8 cellular contexts compared by ENCODE assay signal in genomic region chr17:17497065-17497844, GRCh38. TPM values are rescaled to one million over a fixed set of nuclear protein-coding genes. Genes with fewer than 3 reads are reported as not detected.
A peak's percentile ranks its signal among the peaks of the same experiment; 100 is the strongest.
DNase-seq lines count a peak whose midpoint lies in the region; ATAC-seq and TF ChIP-seq lines count a peak whose summit lies in the region.

No MANE protein-coding gene starts in this region.

- H3K4me2 ChIP-seq in trophoblast cell (ENCODE audit: low read length): peak overlapping the region; percentile 36

- intact Hi-C loops in CD14-positive monocyte (cut with micrococcal nuclease): loop anchor here (2.0 to 5.0 kb wide), 5 partner anchors 70 to 145 kb away; partner anchors contain the start of gene PEMT (in 1 of the 2)

- H3K4me1 ChIP-seq in trophoblast cell (ENCODE audit: control insufficient read depth in 1 of 2, insufficient read depth in 2 of 2, low read length in 2 of 2): peaks cover 10 to 19% of the 10 kb centered on the region in 2 experiments

- no peak overlapping the region for H2BK120ac ChIP-seq in trophoblast cell (ENCODE audit: insufficient read depth, low read length, poor library complexity)

- H3K36me3 ChIP-seq in trophoblast cell (ENCODE audit: control insufficient read depth in 1 of 2, insufficient read depth in 2 of 2, low read length in 2 of 2) (peaks cover 3 to 7% of the 10 kb centered on the region in 2 experiments), MG63 (no peaks in the 10 kb centered on the region)

- no peak overlapping the region for H4K8ac ChIP-seq in trophoblast cell (ENCODE audit: low read depth, low read length)

- TF ChIP-seq CTCF in CD14-positive monocyte (IDR thresholded peaks at IDR 0.05): peak; percentile 42

- H3K79me1 ChIP-seq in trophoblast cell (ENCODE audit: low read length): no peaks in the 10 kb centered on the region

- no peak for ATAC-seq in effector memory CD8-positive, alpha-beta T cell (replicated peaks)
- ATAC-seq in GM18873 (IDR thresholded peaks at IDR 0.05; ENCODE audit: low FRiP score, unreplicated experiment) (no peak), GM19023 (IDR thresholded peaks at IDR 0.05; ENCODE audit: unreplicated experiment) (no peak)

- H2AFZ ChIP-seq in trophoblast cell (ENCODE audit: insufficient read depth, low read length, poor library complexity): peak overlapping the region; percentile 8

- H3K4me1 Mint-ChIP-seq in CD14-positive monocyte: peaks cover 20% of the 10 kb centered on the region
- peaks cover 0 to 9% (median 6%) of the 10 kb centered on the region in 3 donors for H3K4me1 Mint-ChIP-seq in IgD-negative memory B cell
- H3K4me1 Mint-ChIP-seq in effector memory CD8-positive, alpha-beta T cell (ENCODE audit: low read depth in 2 of 2): peaks cover 7 to 14% of the 10 kb centered on the region in 2 donors

- peaks cover 20 to 23% of the 10 kb centered on the region in 2 donors for H3K36me3 Mint-ChIP-seq in CD14-positive monocyte
- no peaks in the 10 kb centered on the region for H3K36me3 Mint-ChIP-seq in IgD-negative memory B cell
- peaks cover 4% of the 10 kb centered on the region for H3K36me3 Mint-ChIP-seq in effector memory CD8-positive, alpha-beta T cell (ENCODE audit: insufficient read depth)

- no peak overlapping the region for H2BK12ac ChIP-seq in trophoblast cell (ENCODE audit: low read length)

- H3K9me3 ChIP-seq in trophoblast cell (ENCODE audit: insufficient read depth, low read depth, low read length) (peaks cover 2% of the 10 kb centered on the region), MG63 (no peaks in the 10 kb centered on the region)

- no peak overlapping the region for H3K4ac ChIP-seq in trophoblast cell (ENCODE audit: low read depth, low read length)

- no peak overlapping the region for H2AK5ac ChIP-seq in trophoblast cell (ENCODE audit: low read length)

- H3K27ac Mint-ChIP-seq in CD14-positive monocyte (peak overlapping the region in 2 of 7 donors; percentile 25 to 31), IgD-negative memory B cell (no peak overlapping the region)
- peak overlapping the region in 1 of 2 donors; percentile 58 for H3K27ac Mint-ChIP-seq in effector memory CD8-positive, alpha-beta T cell

- no peak overlapping the region for H3K9ac ChIP-seq in trophoblast cell (ENCODE audit: low read length)

- no peak overlapping the region for H3K4me3 ChIP-seq in trophoblast cell (ENCODE audit: low read depth, low read length)
- no peak overlapping the region for H3K4me3 ChIP-seq in MG63

- H3K9me3 Mint-ChIP-seq in CD14-positive monocyte (peaks cover 0 to 8% (median 4%) of the 10 kb centered on the region in 7 donors), IgD-negative memory B cell (no peaks in the 10 kb centered on the region)
- no peaks in the 10 kb centered on the region for H3K9me3 Mint-ChIP-seq in effector memory CD8-positive, alpha-beta T cell

- no peak overlapping the region for H3K23ac ChIP-seq in trophoblast cell (ENCODE audit: low read length)

- H2BK5ac ChIP-seq in trophoblast cell (ENCODE audit: low read depth, low read length, poor library complexity): no peak overlapping the region

- peaks cover 31 to 41% (median 37%) of the 10 kb centered on the region in 3 donors for H3K27me3 Mint-ChIP-seq in CD14-positive monocyte (ENCODE audit: low read depth in 3 of 3)
- peaks cover 16% of the 10 kb centered on the region for H3K27me3 Mint-ChIP-seq in IgD-negative memory B cell
- H3K27me3 Mint-ChIP-seq in effector memory CD8-positive, alpha-beta T cell: peaks cover 10 to 15% of the 10 kb centered on the region in 2 donors

- WGBS in trophoblast cell (ENCODE audit: extremely low coverage, insufficient coverage, insufficient read length): no CpG with 5 or more reads among the region's 19 CpGs

- H3K27ac ChIP-seq in trophoblast cell (ENCODE audit: low read depth, low read length): no peak overlapping the region

- H3K27me3 ChIP-seq in trophoblast cell (ENCODE audit: insufficient read depth, low read length) (peaks cover 17% of the 10 kb centered on the region), MG63 (no peaks in the 10 kb centered on the region)

- DNase-seq in CD14-positive monocyte (ENCODE audit: low spot score): no peak
- no peak for DNase-seq in effector memory CD8-positive, alpha-beta T cell
- DNase-seq in trophoblast cell: peak in 1 of 2 donors; percentile 3
- DNase-seq in MG63: no peak
- DNase-seq in H4 (ENCODE audit: low spot score): no peak

- H4K12ac ChIP-seq in trophoblast cell (ENCODE audit: low read depth, low read length): no peak overlapping the region

- H3K79me2 ChIP-seq in trophoblast cell (ENCODE audit: control insufficient read depth, insufficient read depth, low read length, poor library complexity): no peaks in the 10 kb centered on the region

- no peak overlapping the region for H3K14ac ChIP-seq in trophoblast cell (ENCODE audit: low read length)

- H3K18ac ChIP-seq in trophoblast cell (ENCODE audit: low read length): no peak overlapping the region

- H4K91ac ChIP-seq in trophoblast cell (ENCODE audit: low read depth, low read length): no peak overlapping the region

- peak overlapping the region; percentile 12 to 55 for H3K4me3 Mint-ChIP-seq in CD14-positive monocyte
- peak overlapping the region; percentile 33 to 87 (median 56) for H3K4me3 Mint-ChIP-seq in IgD-negative memory B cell
- peak overlapping the region; percentile 78 to 82 for H3K4me3 Mint-ChIP-seq in effector memory CD8-positive, alpha-beta T cell

RNA-seq across cellular contexts. Expression of gene RASD1, which starts 1.1 kb away (rescaled TPM):
- polyA plus RNA-seq in CD14-positive monocyte (1 to 10 TPM in 1 of 2 donors, under 1 TPM in 1; 0.88 to 1.3 TPM), IgD-negative memory B cell (0.73 TPM)
- 0.49 and 0.68 TPM in 2 replicates for polyA plus RNA-seq in trophoblast cell (2013)
- 0.67 and 5.6 TPM in 2 replicates for total RNA-seq in MG63 (2014; rRNA removed; shearing (Covaris generic); ENCODE audit: low replicate concordance)
- not detected in 2 replicates for total RNA-seq in H4 (2014; rRNA removed; shearing (Covaris generic))

RNA-seq across cellular contexts. Expression of gene MED9, which starts 20.5 kb away (rescaled TPM):
- polyA plus RNA-seq in CD14-positive monocyte (1 to 10 TPM; 5.6 to 6.1 TPM), IgD-negative memory B cell (18.1 TPM)
- 10.0 and 10.1 TPM in 2 replicates for polyA plus RNA-seq in trophoblast cell (2013)
- total RNA-seq in MG63 (2014; rRNA removed; shearing (Covaris generic); ENCODE audit: low replicate concordance): 7.0 and 13.3 TPM in 2 replicates
- total RNA-seq in H4 (2014; rRNA removed; shearing (Covaris generic)): 11.9 and 17.5 TPM in 2 replicates
